In the genomic region with DNA sequence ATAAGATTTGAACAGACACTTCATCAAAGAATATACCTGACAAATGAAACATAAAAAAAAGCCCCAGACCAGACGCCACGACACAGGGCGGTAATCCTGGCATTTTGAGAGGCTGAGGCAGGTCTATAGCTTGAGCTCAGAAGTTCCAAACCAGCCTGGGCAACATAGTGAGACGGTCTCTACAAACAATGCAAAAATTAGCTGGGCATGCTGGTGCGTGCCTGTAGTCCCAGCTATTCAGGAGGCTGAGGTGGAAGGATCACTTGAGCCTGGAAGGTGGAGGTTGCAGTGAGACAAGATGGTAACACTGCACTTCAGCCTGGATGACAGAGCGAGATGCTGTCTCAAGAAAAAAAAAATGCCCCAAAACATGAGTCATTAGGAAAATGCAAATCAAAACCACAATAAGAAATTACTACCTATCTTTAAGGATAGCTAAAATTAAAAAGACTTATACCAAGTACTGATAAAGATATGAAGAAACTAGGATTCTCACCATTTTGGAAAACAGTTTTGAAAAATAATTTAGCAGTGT, we compare ENCODE assay signal across 14 cellular contexts.
"Had no signal": no experiment of that assay in that cellular context is flagged by ENCODE, and none has a peak within 500 bp of the region (broad histone marks: within the 10 kb centered on the region; RNA-seq: fewer than 3 reads in every experiment).

No MANE protein-coding gene starts in this region.

- ATAC-seq: heart left ventricle, left cardiac atrium, WTC11 had no signal

- H3K27ac Mint-ChIP-seq: activated CD4-positive, alpha-beta memory T cell treated with anti-CD3 and anti-CD28 coated beads, Interleukin-2, amount 10 ng/mL, durations not matched to agents 7 days and 5 days; activated naive CD8-positive, alpha-beta T cell; natural killer cell treated with Interleukin-12 subunit alpha and Interleukin-12 subunit beta and Interleukin-15 and Interleukin-18, amount 100 ng/mL, for 72 hours; WTC11 had no signal

- H3K4me3 Mint-ChIP-seq: activated CD4-positive, alpha-beta memory T cell treated with anti-CD3 and anti-CD28 coated beads, Interleukin-2, amount 10 ng/mL, durations not matched to agents 7 days and 5 days; activated naive CD8-positive, alpha-beta T cell; natural killer cell treated with Interleukin-12 subunit alpha and Interleukin-12 subunit beta and Interleukin-15 and Interleukin-18, amount 100 ng/mL, for 72 hours; WTC11 had no signal

- DNase-seq: activated CD4-positive, alpha-beta memory T cell treated with anti-CD3 and anti-CD28 coated beads, Interleukin-2, amount 10 ng/mL, durations not matched to agents 7 days and 5 days; activated CD4-positive, alpha-beta T cell treated with anti-CD3 and anti-CD28 coated beads for 48 hours; activated effector memory CD4-positive, alpha-beta T cell treated with Interleukin-2 at 50 U/mL for 16 hours; heart left ventricle; islet precursor cell; left cardiac atrium; midbrain; ovary; T1000; transverse colon; uterus had no signal

- H3K9me3 Mint-ChIP-seq: natural killer cell treated with Interleukin-12 subunit alpha and Interleukin-12 subunit beta and Interleukin-15 and Interleukin-18, amount 100 ng/mL, for 72 hours had no signal

- H3K4me1 Mint-ChIP-seq: WTC11 had no signal
